22 cellular contexts compared by ENCODE assay signal in the genomic region with DNA sequence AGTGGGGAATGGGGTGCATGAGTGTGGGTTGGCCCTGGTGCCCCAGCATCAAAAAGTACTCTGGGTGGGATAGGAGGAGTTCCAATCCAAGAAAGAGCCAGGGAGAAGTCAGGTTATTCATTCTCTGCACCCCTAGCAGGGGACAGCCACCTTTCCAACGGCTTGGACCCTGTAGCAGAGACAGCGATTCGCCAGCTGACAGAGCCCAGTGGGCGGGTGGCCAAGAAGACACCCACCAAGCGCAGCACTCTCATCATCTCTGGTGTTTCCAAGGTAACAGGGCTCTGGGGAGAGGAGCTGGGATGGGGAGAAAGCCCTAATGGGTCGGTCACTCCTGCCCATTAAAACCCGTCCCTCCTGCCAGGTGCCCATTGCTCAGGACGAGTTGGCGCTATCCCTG. TPM values are rescaled to one million over a fixed set of nuclear protein-coding genes. Genes with fewer than 3 reads are reported as not detected.
A peak's percentile ranks its signal among the peaks of the same experiment; 100 is the strongest.
DNase-seq lines count a peak whose midpoint lies in the region; ATAC-seq, FAIRE-seq and TF ChIP-seq lines count a peak whose summit lies in the region.
"Had no signal": no experiment of that assay in that cellular context is flagged by ENCODE, and none has a peak within 500 bp of the region (broad histone marks: within the 10 kb centered on the region; RNA-seq: fewer than 3 reads in every experiment).

No MANE protein-coding gene starts in this region.

- FAIRE-seq in H1 (lab: Jason Lieb, UNC) = no peak
- FAIRE-seq: A204.1, D721Med, GM12892, HepG2 had no signal

- ATAC-seq in activated CD8-positive, alpha-beta T cell treated with anti-CD3 and anti-CD28 coated beads for 36 hours = no peak
- no peak for ATAC-seq in CD8-positive, alpha-beta T cell
- ATAC-seq in GM18498 (IDR thresholded peaks at IDR 0.05; ENCODE audit: unreplicated experiment) (no peak), left colon (no peak)
- ATAC-seq: HepG2 had no signal

- H3K56ac ChIP-seq in H1 (replicated peaks; ENCODE audit: insufficient read length, low read depth, low read length) = no peak overlapping the region

- H3K27ac ChIP-seq in H1 (ENCODE audit: low read depth, low read length) = no peak overlapping the region
- no peak overlapping the region for H3K27ac ChIP-seq in CD8-positive, alpha-beta T cell (ENCODE audit: low read depth, low read length)
- H3K27ac ChIP-seq: BLaER1 had no signal

- TF ChIP-seq CTCF in CD14-positive monocyte (IDR thresholded peaks at IDR 0.05) (no peak), H1 (IDR thresholded peaks at IDR 0.05; ENCODE audit: control extremely low read depth in 1 of 3, insufficient read depth in 1 of 3, low read depth in 1 of 3, low read length in 3 of 3) (no peak)
- no peak for TF ChIP-seq CTCF in activated CD8-positive, alpha-beta T cell treated with anti-CD3 and anti-CD28 coated beads for 36 hours (IDR thresholded peaks at IDR 0.05)
- TF ChIP-seq CTCF in CD8-positive, alpha-beta T cell (IDR thresholded peaks at IDR 0.05) = no peak

- peaks cover 45% of the 10 kb centered on the region for H3K4me1 Mint-ChIP-seq in activated CD4-positive, alpha-beta memory T cell treated with anti-CD3 and anti-CD28 coated beads for 36 hours (ENCODE audit: low read depth)
- H3K4me1 Mint-ChIP-seq in activated CD4-positive, alpha-beta memory T cell treated with anti-CD3 and anti-CD28 coated beads, Interleukin-2, amount 10 ng/mL, durations not matched to agents 7 days and 5 days = peaks cover 41% of the 10 kb centered on the region
- H3K4me1 Mint-ChIP-seq in CD14-positive monocyte = peaks cover 58% of the 10 kb centered on the region
- peaks cover 39% of the 10 kb centered on the region for H3K4me1 Mint-ChIP-seq in activated CD8-positive, alpha-beta T cell treated with anti-CD3 and anti-CD28 coated beads for 36 hours (ENCODE audit: low read depth)
- H3K4me1 Mint-ChIP-seq in CD8-positive, alpha-beta T cell (ENCODE audit: low read depth) = peaks cover 40% of the 10 kb centered on the region

- H2BK15ac ChIP-seq in H1 (ENCODE audit: low read length) = no peak overlapping the region

- H3K14ac ChIP-seq in H1 (ENCODE audit: insufficient read length) = no peak overlapping the region

- no peak overlapping the region for H4K91ac ChIP-seq in H1 (replicated peaks; ENCODE audit: insufficient read length, low read length)

- no peaks in the 10 kb centered on the region for H3K79me2 ChIP-seq in H1 (ENCODE audit: control insufficient read depth in 1 of 2, insufficient read depth in 2 of 2, low read length in 2 of 2)

- peaks cover 0 to 6% (median 4%) of the 10 kb centered on the region in 4 experiments; a peak in 6 of 7 replicates for H3K27me3 ChIP-seq in H1 (replicated peaks in 1 of 4; ENCODE audit: control insufficient read depth in 3 of 4, extremely low read depth in 1 of 4, insufficient read depth in 3 of 4, low read length in 3 of 4)
- no peaks in the 10 kb centered on the region for H3K27me3 ChIP-seq in CD8-positive, alpha-beta T cell (ENCODE audit: insufficient read depth, low read length)
- H3K27me3 ChIP-seq: BLaER1 had no signal

- H3K23me2 ChIP-seq in H1 (ENCODE audit: low read depth, low read length) = no peaks in the 10 kb centered on the region

- no peak for TF ChIP-seq POLR2A in H1 (IDR thresholded peaks at IDR 0.05; ENCODE audit: control extremely low read depth in 1 of 2, low read depth in 2 of 2, low read length in 2 of 2)

- H2BK120ac ChIP-seq in H1 (replicated peaks; ENCODE audit: low read depth, low read length) = no peak overlapping the region

- H3K36me3 Mint-ChIP-seq in activated CD4-positive, alpha-beta memory T cell treated with anti-CD3 and anti-CD28 coated beads for 36 hours = peaks cover 34% of the 10 kb centered on the region
- peaks cover 67% of the 10 kb centered on the region for H3K36me3 Mint-ChIP-seq in activated CD4-positive, alpha-beta memory T cell treated with anti-CD3 and anti-CD28 coated beads, Interleukin-2, amount 10 ng/mL, durations not matched to agents 7 days and 5 days (ENCODE audit: low read depth)
- peaks cover 67 to 87% of the 10 kb centered on the region in 2 donors for H3K36me3 Mint-ChIP-seq in CD14-positive monocyte
- H3K36me3 Mint-ChIP-seq in activated CD8-positive, alpha-beta T cell treated with anti-CD3 and anti-CD28 coated beads for 36 hours (ENCODE audit: low read depth) = peaks cover 45% of the 10 kb centered on the region
- peaks cover 63% of the 10 kb centered on the region for H3K36me3 Mint-ChIP-seq in CD8-positive, alpha-beta T cell

- H3K4me2 ChIP-seq in H1 (ENCODE audit: insufficient read depth in 1 of 2, low read depth in 2 of 2, low read length in 2 of 2) = no peak overlapping the region
- H3K4me2 ChIP-seq: BLaER1 had no signal

- no peaks in the 10 kb centered on the region for H3K27me3 Mint-ChIP-seq in activated CD4-positive, alpha-beta memory T cell treated with anti-CD3 and anti-CD28 coated beads for 36 hours
- H3K27me3 Mint-ChIP-seq in activated CD4-positive, alpha-beta memory T cell treated with anti-CD3 and anti-CD28 coated beads, Interleukin-2, amount 10 ng/mL, durations not matched to agents 7 days and 5 days = no peaks in the 10 kb centered on the region
- no peaks in the 10 kb centered on the region for H3K27me3 Mint-ChIP-seq in CD14-positive monocyte (ENCODE audit: low read depth in 3 of 3)
- no peaks in the 10 kb centered on the region for H3K27me3 Mint-ChIP-seq in activated CD8-positive, alpha-beta T cell treated with anti-CD3 and anti-CD28 coated beads for 36 hours
- H3K27me3 Mint-ChIP-seq in CD8-positive, alpha-beta T cell (ENCODE audit: low read depth) = no peaks in the 10 kb centered on the region

- H2BK5ac ChIP-seq in H1 (ENCODE audit: low read depth, low read length) = no peak overlapping the region

- H3K18ac ChIP-seq in H1 (ENCODE audit: extremely low read depth, low read length) = no peak overlapping the region

- no peak overlapping the region for H2BK20ac ChIP-seq in H1 (ENCODE audit: low read length)

- H2AFZ ChIP-seq in H1 (ENCODE audit: low read length) = no peak overlapping the region

- H3K4ac ChIP-seq in H1 (replicated peaks; ENCODE audit: insufficient read length, low read depth, low read length) = no peak overlapping the region

- POLR2A ChIA-PET in activated CD4-positive, alpha-beta memory T cell treated with anti-CD3 and anti-CD28 coated beads for 36 hours (lab: Charles Lee) = no interaction called here
- POLR2A ChIA-PET in activated CD4-positive, alpha-beta memory T cell treated with anti-CD3 and anti-CD28 coated beads, Interleukin-2, amount 10 ng/mL, durations not matched to agents 7 days and 5 days (lab: Charles Lee) = interaction anchor here (10.6 kb wide), 1 partner anchor 20 kb away, joined by 108 read pairs; a partner anchor contains a TSS
- POLR2A ChIA-PET in activated CD8-positive, alpha-beta T cell treated with anti-CD3 and anti-CD28 coated beads for 36 hours (lab: Charles Lee) = interaction anchor here (0.8 kb wide), 1 partner anchor 65 kb away, joined by 3 read pairs; no protein-coding TSS in a partner anchor
- POLR2A ChIA-PET in H1 (lab: Charles Lee; ENCODE audit: partially characterized antibody) = interaction anchor here (10.6 kb wide), 1 partner anchor 20 kb away, joined by 139 read pairs; a partner anchor contains a TSS
- POLR2A ChIA-PET in CD8-positive, alpha-beta T cell (lab: Charles Lee) = interaction anchor here (2.7 kb wide), 1 partner anchor 11 kb away, joined by 17 read pairs; the partner anchor contains the start of gene DPAGT1

- 0 out of 2 replicates have a peak overlapping the region, but pooled peaks have one; percentile 4 for H4K8ac ChIP-seq in H1 (ENCODE audit: extremely low read depth, insufficient read depth, low read length)

- TF ChIP-seq RAD21 in H1 (IDR thresholded peaks at IDR 0.05 in 1 of 2, conservative IDR thresholded peaks at IDR 0.05 in 1 of 2; ENCODE audit: low read depth in 2 of 2, low read length in 2 of 2) = no peak

- no peak for TF ChIP-seq EP300 in H1 (IDR thresholded peaks at IDR 0.05; ENCODE audit: borderline replicate concordance in 1 of 2, low read depth in 2 of 2, low read length in 2 of 2)

- no peak overlapping the region for H2BK12ac ChIP-seq in H1 (ENCODE audit: low read depth, low read length)

- CTCF ChIA-PET in activated CD4-positive, alpha-beta memory T cell treated with anti-CD3 and anti-CD28 coated beads for 36 hours (lab: Charles Lee) = no interaction called here
- CTCF ChIA-PET in activated CD4-positive, alpha-beta memory T cell treated with anti-CD3 and anti-CD28 coated beads, Interleukin-2, amount 10 ng/mL, durations not matched to agents 7 days and 5 days (lab: Charles Lee) = no interaction called here
- CTCF ChIA-PET in activated CD8-positive, alpha-beta T cell treated with anti-CD3 and anti-CD28 coated beads for 36 hours (lab: Charles Lee) = no interaction called here
- CTCF ChIA-PET in H1 (lab: Charles Lee; ENCODE audit: partially characterized antibody) = interaction anchor here (1.2 to 5.4 kb wide), 2 partner anchors 14 to 21 kb away, joined by 3 to 25 read pairs; no protein-coding TSS in a partner anchor
- CTCF ChIA-PET in CD8-positive, alpha-beta T cell (lab: Charles Lee) = interaction anchor here (1.7 to 2.0 kb wide), 2 partner anchors 11 to 83 kb away, joined by 7 read pairs; partner anchors contain the start of gene DPAGT1

- no peak overlapping the region for H4K5ac ChIP-seq in H1 (ENCODE audit: insufficient read length, low read depth, low read length)

- H3K23ac ChIP-seq in H1 (ENCODE audit: insufficient read length) = no peak overlapping the region

- H3K9me3 Mint-ChIP-seq in activated CD4-positive, alpha-beta memory T cell treated with anti-CD3 and anti-CD28 coated beads for 36 hours = no peaks in the 10 kb centered on the region
- no peaks in the 10 kb centered on the region for H3K9me3 Mint-ChIP-seq in activated CD4-positive, alpha-beta memory T cell treated with anti-CD3 and anti-CD28 coated beads, Interleukin-2, amount 10 ng/mL, durations not matched to agents 7 days and 5 days
- H3K9me3 Mint-ChIP-seq in CD14-positive monocyte = no peaks in the 10 kb centered on the region
- H3K9me3 Mint-ChIP-seq in activated CD8-positive, alpha-beta T cell treated with anti-CD3 and anti-CD28 coated beads for 36 hours = no peaks in the 10 kb centered on the region
- H3K9me3 Mint-ChIP-seq in CD8-positive, alpha-beta T cell = no peaks in the 10 kb centered on the region
- H3K9me3 Mint-ChIP-seq: HFFc6 had no signal

- no peaks in the 10 kb centered on the region; the same call in 1 of the 2 replicates for H3K79me1 ChIP-seq in H1 (ENCODE audit: low read depth, low read length)

- H3K9ac ChIP-seq in H1 (replicated peaks in 1 of 4; ENCODE audit: extremely low read depth in 1 of 4, low read depth in 3 of 4, low read length in 3 of 4) = no peak overlapping the region
- H3K9ac ChIP-seq: BLaER1 had no signal

- H3K9me3 ChIP-seq in H1 (ENCODE audit: insufficient read depth in 2 of 2, low read depth in 1 of 2, low read length in 1 of 2) = no peaks in the 10 kb centered on the region
- no peaks in the 10 kb centered on the region for H3K9me3 ChIP-seq in CD8-positive, alpha-beta T cell (ENCODE audit: low read length)
- H3K9me3 ChIP-seq: BLaER1 had no signal

- no peak for DNase-seq in activated CD4-positive, alpha-beta memory T cell treated with anti-CD3 and anti-CD28 coated beads for 36 hours
- DNase-seq in activated CD4-positive, alpha-beta memory T cell treated with anti-CD3 and anti-CD28 coated beads, Interleukin-2, amount 10 ng/mL, durations not matched to agents 7 days and 5 days = no peak
- no peak for DNase-seq in CD14-positive monocyte (ENCODE audit: low spot score)
- no peak for DNase-seq in activated CD8-positive, alpha-beta T cell treated with anti-CD3 and anti-CD28 coated beads for 36 hours
- no peak for DNase-seq in H1 (ENCODE audit: low read depth in 1 of 2, low spot score in 2 of 2)
- DNase-seq in CD8-positive, alpha-beta T cell = no peak
- no peak for DNase-seq in left colon
- DNase-seq: HFFc6, KG1, MV-4-11, NCI-H1417 treated with DMSO at 0.1 percent for 48 hours, NCI-H187 treated with DMSO at 0.1 percent for 48 hours, NCI-H2227 treated with DMSO at 0.1 percent for 48 hours, NCI-H510A treated with DMSO at 0.1 percent for 48 hours, NCI-H82, SIG-M5 had no signal

- no peaks in the 10 kb centered on the region for H4K20me1 ChIP-seq in H1 (replicated peaks in 1 of 2; ENCODE audit: control insufficient read depth in 1 of 2, insufficient read depth in 2 of 2, low read length in 2 of 2)

- no peak overlapping the region for H3K4me3 Mint-ChIP-seq in activated CD4-positive, alpha-beta memory T cell treated with anti-CD3 and anti-CD28 coated beads for 36 hours
- H3K4me3 Mint-ChIP-seq in activated CD4-positive, alpha-beta memory T cell treated with anti-CD3 and anti-CD28 coated beads, Interleukin-2, amount 10 ng/mL, durations not matched to agents 7 days and 5 days = no peak overlapping the region
- no peak overlapping the region for H3K4me3 Mint-ChIP-seq in CD14-positive monocyte
- H3K4me3 Mint-ChIP-seq in activated CD8-positive, alpha-beta T cell treated with anti-CD3 and anti-CD28 coated beads for 36 hours = no peak overlapping the region
- no peak overlapping the region for H3K4me3 Mint-ChIP-seq in CD8-positive, alpha-beta T cell
- H3K4me3 Mint-ChIP-seq: HFFc6 had no signal

- 96% methylated on average over 9 of the region's 9 CpGs; no CpG with 5 or more reads in 1 of the 2 experiments for WGBS in H1 (ENCODE audit: extremely low coverage in 1 of 2, insufficient coverage in 1 of 2, insufficient read length in 1 of 2, insufficient replicate concordance in 2 of 2, low coverage in 1 of 2, low lambda C conversion rate in 2 of 2, missing lambda C conversion rate in 1 of 2), 2 experiments

- no peaks in the 10 kb centered on the region; a peak in 1 of 8 replicates for H3K36me3 ChIP-seq in H1 (ENCODE audit: control insufficient read depth in 2 of 4, insufficient read depth in 4 of 4, low read length in 3 of 4)
- H3K36me3 ChIP-seq in CD8-positive, alpha-beta T cell (ENCODE audit: insufficient read depth, low read length) = peaks cover 38% of the 10 kb centered on the region

- intact Hi-C loops in activated CD4-positive, alpha-beta memory T cell treated with anti-CD3 and anti-CD28 coated beads for 36 hours (cut with micrococcal nuclease) = no loop called here
- intact Hi-C loops in CD14-positive monocyte (cut with micrococcal nuclease) (no loop called here), left colon (cut with DNase I, micrococcal nuclease) (no loop called here)
- intact Hi-C loops in activated CD8-positive, alpha-beta T cell treated with anti-CD3 and anti-CD28 coated beads for 36 hours (cut with micrococcal nuclease) = no loop called here
- intact Hi-C loops in CD8-positive, alpha-beta T cell (cut with DNase I, micrococcal nuclease) = no loop called here

- H3K27ac Mint-ChIP-seq in activated CD4-positive, alpha-beta memory T cell treated with anti-CD3 and anti-CD28 coated beads for 36 hours = peak overlapping the region; percentile 44
- no peak overlapping the region for H3K27ac Mint-ChIP-seq in activated CD4-positive, alpha-beta memory T cell treated with anti-CD3 and anti-CD28 coated beads, Interleukin-2, amount 10 ng/mL, durations not matched to agents 7 days and 5 days
- peak overlapping the region in 4 of 7 donors; percentile 8 to 73 (median 56) for H3K27ac Mint-ChIP-seq in CD14-positive monocyte
- H3K27ac Mint-ChIP-seq in activated CD8-positive, alpha-beta T cell treated with anti-CD3 and anti-CD28 coated beads for 36 hours = peak overlapping the region; percentile 56
- H3K27ac Mint-ChIP-seq in CD8-positive, alpha-beta T cell = no peak overlapping the region

- no peak overlapping the region for H2AK5ac ChIP-seq in H1 (ENCODE audit: low read depth, low read length)

- H3K4me1 ChIP-seq in H1 (replicated peaks in 1 of 4; ENCODE audit: control insufficient read depth in 3 of 4, insufficient read depth in 4 of 4, low read length in 3 of 4) = peaks cover 0 to 4% (median 0%) of the 10 kb centered on the region in 4 experiments; a peak in 1 of 7 replicates
- H3K4me1 ChIP-seq in CD8-positive, alpha-beta T cell (ENCODE audit: insufficient read depth, low read length) = peaks cover 49% of the 10 kb centered on the region

- H3K4me3 ChIP-seq in H1 (ENCODE audit: extremely low read depth in 1 of 4, insufficient read depth in 2 of 4, low read depth in 3 of 4, low read length in 4 of 4) = no peak overlapping the region
- H3K4me3 ChIP-seq in CD8-positive, alpha-beta T cell (ENCODE audit: low read depth, low read length) = no peak overlapping the region
- H3K4me3 ChIP-seq: BLaER1 had no signal

RNA-seq across cellular contexts. Expression of gene C2CD2L, which starts 6.6 kb away (rescaled TPM):
- total RNA-seq in activated CD4-positive, alpha-beta memory T cell treated with anti-CD3 and anti-CD28 coated beads for 36 hours = 10 to 100 TPM; 23.6 to 25.2 TPM
- total RNA-seq in activated CD4-positive, alpha-beta memory T cell treated with anti-CD3 and anti-CD28 coated beads, Interleukin-2, amount 10 ng/mL, durations not matched to agents 7 days and 5 days = 10 to 100 TPM; 28.5 to 29.2 TPM
- 1 to 10 TPM; 3.8 to 6.4 TPM for polyA plus RNA-seq in CD14-positive monocyte
- 10 to 100 TPM; 14.2 to 17.7 TPM for total RNA-seq in activated CD8-positive, alpha-beta T cell treated with anti-CD3 and anti-CD28 coated beads for 36 hours
- total RNA-seq in H1 (2021; fragmentation: NEBNext Ultra II Directional; extraction: Animal tissue kit (Norgen Biotek cat#: 25700)) = 3.3 and 4.0 TPM in 2 replicates
- 2.5 and 3.4 TPM in 2 replicates for polyA plus RNA-seq in H1 (2011; rRNA removed)
- polyA plus RNA-seq in H1 (2011; cell fraction: cytosol; rRNA removed) = 2.4 TPM
- polyA plus RNA-seq in H1 (2011; cell fraction: nucleus; rRNA removed) = 10.6 TPM
- 2.4 to 3.1 TPM (median 2.9 TPM) in 4 replicates for polyA plus RNA-seq in H1 (2012, experiment 1 of 2)
- polyA plus RNA-seq in H1 (2012, experiment 2 of 2) = 1.8 TPM
- 3.9 TPM for polyA plus RNA-seq in H1 (2013, experiment 1 of 2)
- 3.4 TPM for polyA plus RNA-seq in H1 (2013, experiment 2 of 2)
- polyA minus RNA-seq in H1 (2011; rRNA and poly(A)+ RNA removed) = 2.8 and 3.4 TPM in 2 replicates
- polyA minus RNA-seq in H1 (2011; cell fraction: cytosol; rRNA and poly(A)+ RNA removed) = 3.7 TPM
- 4.6 TPM for polyA minus RNA-seq in H1 (2011; cell fraction: nucleus; rRNA and poly(A)+ RNA removed)
- total RNA-seq in CD8-positive, alpha-beta T cell = 10 to 100 TPM; 13.4 to 15.0 TPM
- total RNA-seq in left colon = 10 to 100 TPM; 26.6 to 43.7 TPM

RNA-seq across cellular contexts. Expression of gene HINFP, which starts 7.7 kb away (rescaled TPM):
- 10 to 100 TPM; 22.3 to 24.3 TPM for total RNA-seq in activated CD4-positive, alpha-beta memory T cell treated with anti-CD3 and anti-CD28 coated beads for 36 hours
- 10 to 100 TPM; 36.6 to 36.7 TPM for total RNA-seq in activated CD4-positive, alpha-beta memory T cell treated with anti-CD3 and anti-CD28 coated beads, Interleukin-2, amount 10 ng/mL, durations not matched to agents 7 days and 5 days
- 1 to 10 TPM; 8.0 to 8.6 TPM for polyA plus RNA-seq in CD14-positive monocyte
- total RNA-seq in activated CD8-positive, alpha-beta T cell treated with anti-CD3 and anti-CD28 coated beads for 36 hours = 10 to 100 TPM; 23.9 to 26.5 TPM
- 35.0 and 36.6 TPM in 2 replicates for total RNA-seq in H1 (2021; fragmentation: NEBNext Ultra II Directional; extraction: Animal tissue kit (Norgen Biotek cat#: 25700))
- 37.3 and 41.2 TPM in 2 replicates for polyA plus RNA-seq in H1 (2011; rRNA removed)
- 42.7 TPM for polyA plus RNA-seq in H1 (2011; cell fraction: cytosol; rRNA removed)
- 75.6 TPM for polyA plus RNA-seq in H1 (2011; cell fraction: nucleus; rRNA removed)
- polyA plus RNA-seq in H1 (2012, experiment 1 of 2) = 21.7 to 33.1 TPM (median 27.9 TPM) in 4 replicates
- polyA plus RNA-seq in H1 (2012, experiment 2 of 2) = 15.8 TPM
- polyA plus RNA-seq in H1 (2013, experiment 1 of 2) = 21.5 TPM
- polyA plus RNA-seq in H1 (2013, experiment 2 of 2) = 19.9 TPM
- polyA minus RNA-seq in H1 (2011; rRNA and poly(A)+ RNA removed) = 55.7 and 67.4 TPM in 2 replicates
- polyA minus RNA-seq in H1 (2011; cell fraction: cytosol; rRNA and poly(A)+ RNA removed) = 22.5 TPM
- 48.1 TPM for polyA minus RNA-seq in H1 (2011; cell fraction: nucleus; rRNA and poly(A)+ RNA removed)
- total RNA-seq in CD8-positive, alpha-beta T cell = 10 to 100 TPM; 17.0 to 19.5 TPM
- total RNA-seq in left colon = 10 to 100 TPM; 34.9 to 35.7 TPM

RNA-seq across cellular contexts. Expression of gene DPAGT1, which starts 12.1 kb away (rescaled TPM):
- total RNA-seq in activated CD4-positive, alpha-beta memory T cell treated with anti-CD3 and anti-CD28 coated beads for 36 hours = 10 to 100 TPM; 64.4 to 66.9 TPM
- total RNA-seq in activated CD4-positive, alpha-beta memory T cell treated with anti-CD3 and anti-CD28 coated beads, Interleukin-2, amount 10 ng/mL, durations not matched to agents 7 days and 5 days = 10 to 100 TPM; 57.3 to 58.4 TPM
- polyA plus RNA-seq in CD14-positive monocyte (10 to 100 TPM; 37.0 to 39.7 TPM), H1 (2011; rRNA removed) (207 and 236 TPM in 2 replicates)
- total RNA-seq in activated CD8-positive, alpha-beta T cell treated with anti-CD3 and anti-CD28 coated beads for 36 hours = 10 to 100 TPM; 51.1 to 52.2 TPM
- 59.8 and 62.9 TPM in 2 replicates for total RNA-seq in H1 (2021; fragmentation: NEBNext Ultra II Directional; extraction: Animal tissue kit (Norgen Biotek cat#: 25700))
- 120 TPM for polyA plus RNA-seq in H1 (2011; cell fraction: cytosol; rRNA removed)
- 164 TPM for polyA plus RNA-seq in H1 (2011; cell fraction: nucleus; rRNA removed)
- 53.0 to 62.4 TPM (median 60.8 TPM) in 4 replicates for polyA plus RNA-seq in H1 (2012, experiment 1 of 2)
- 65.1 TPM for polyA plus RNA-seq in H1 (2012, experiment 2 of 2)
- 100 TPM for polyA plus RNA-seq in H1 (2013, experiment 1 of 2)
- polyA plus RNA-seq in H1 (2013, experiment 2 of 2) = 99.2 TPM
- 125 and 138 TPM in 2 replicates for polyA minus RNA-seq in H1 (2011; rRNA and poly(A)+ RNA removed)
- 43.4 TPM for polyA minus RNA-seq in H1 (2011; cell fraction: cytosol; rRNA and poly(A)+ RNA removed)
- 64.8 TPM for polyA minus RNA-seq in H1 (2011; cell fraction: nucleus; rRNA and poly(A)+ RNA removed)
- 1 to 10 TPM; 9.4 to 9.9 TPM for total RNA-seq in CD8-positive, alpha-beta T cell
- total RNA-seq in left colon = 10 to 100 TPM; 32.4 to 50.3 TPM

RNA-seq across cellular contexts. Expression of gene HMBS, which starts 29.0 kb away (rescaled TPM):
- total RNA-seq in activated CD4-positive, alpha-beta memory T cell treated with anti-CD3 and anti-CD28 coated beads for 36 hours = 10 to 100 TPM; 31.2 to 33.8 TPM
- 10 to 100 TPM; 17.3 to 18.8 TPM for total RNA-seq in activated CD4-positive, alpha-beta memory T cell treated with anti-CD3 and anti-CD28 coated beads, Interleukin-2, amount 10 ng/mL, durations not matched to agents 7 days and 5 days
- polyA plus RNA-seq in CD14-positive monocyte (10 to 100 TPM; 25.2 to 26.4 TPM), H1 (2011; rRNA removed) (104 and 109 TPM in 2 replicates)
- 10 to 100 TPM; 33.6 to 36.1 TPM for total RNA-seq in activated CD8-positive, alpha-beta T cell treated with anti-CD3 and anti-CD28 coated beads for 36 hours
- 65.5 and 69.3 TPM in 2 replicates for total RNA-seq in H1 (2021; fragmentation: NEBNext Ultra II Directional; extraction: Animal tissue kit (Norgen Biotek cat#: 25700))
- 123 TPM for polyA plus RNA-seq in H1 (2011; cell fraction: cytosol; rRNA removed)
- polyA plus RNA-seq in H1 (2011; cell fraction: nucleus; rRNA removed) = 128 TPM
- 65.2 to 89.7 TPM (median 83.7 TPM) in 4 replicates for polyA plus RNA-seq in H1 (2012, experiment 1 of 2)
- polyA plus RNA-seq in H1 (2012, experiment 2 of 2) = 110 TPM
- polyA plus RNA-seq in H1 (2013, experiment 1 of 2) = 45.1 TPM
- polyA plus RNA-seq in H1 (2013, experiment 2 of 2) = 44.1 TPM
- 78.6 and 79.0 TPM in 2 replicates for polyA minus RNA-seq in H1 (2011; rRNA and poly(A)+ RNA removed)
- 51.2 TPM for polyA minus RNA-seq in H1 (2011; cell fraction: cytosol; rRNA and poly(A)+ RNA removed)
- polyA minus RNA-seq in H1 (2011; cell fraction: nucleus; rRNA and poly(A)+ RNA removed) = 44.6 TPM
- total RNA-seq in CD8-positive, alpha-beta T cell = 1 to 10 TPM; 5.4 to 6.4 TPM
- 10 to 100 TPM; 16.1 to 26.1 TPM for total RNA-seq in left colon

RNA-seq across cellular contexts. Expression of gene ABCG4, which starts 35.1 kb away (rescaled TPM):
- not detected for total RNA-seq in activated CD4-positive, alpha-beta memory T cell treated with anti-CD3 and anti-CD28 coated beads for 36 hours
- not detected for total RNA-seq in activated CD4-positive, alpha-beta memory T cell treated with anti-CD3 and anti-CD28 coated beads, Interleukin-2, amount 10 ng/mL, durations not matched to agents 7 days and 5 days
- polyA plus RNA-seq in CD14-positive monocyte (not detected), H1 (2011; rRNA removed) (1.8 and 2.9 TPM in 2 replicates)
- not detected for total RNA-seq in activated CD8-positive, alpha-beta T cell treated with anti-CD3 and anti-CD28 coated beads for 36 hours
- 2.3 and 2.9 TPM in 2 replicates for total RNA-seq in H1 (2021; fragmentation: NEBNext Ultra II Directional; extraction: Animal tissue kit (Norgen Biotek cat#: 25700))
- polyA plus RNA-seq in H1 (2011; cell fraction: cytosol; rRNA removed) = 1.3 TPM
- polyA plus RNA-seq in H1 (2011; cell fraction: nucleus; rRNA removed) = 4.5 TPM
- polyA plus RNA-seq in H1 (2012, experiment 1 of 2) = 1.5 to 2.0 TPM (median 1.9 TPM) in 4 replicates
- 1.0 TPM for polyA plus RNA-seq in H1 (2012, experiment 2 of 2)
- polyA plus RNA-seq in H1 (2013, experiment 1 of 2) = 1.5 TPM
- 1.5 TPM for polyA plus RNA-seq in H1 (2013, experiment 2 of 2)
- polyA minus RNA-seq in H1 (2011; rRNA and poly(A)+ RNA removed) = 2.5 and 3.1 TPM in 2 replicates
- polyA minus RNA-seq in H1 (2011; cell fraction: cytosol; rRNA and poly(A)+ RNA removed) = 1.0 TPM
- polyA minus RNA-seq in H1 (2011; cell fraction: nucleus; rRNA and poly(A)+ RNA removed) = 2.5 TPM
- total RNA-seq in CD8-positive, alpha-beta T cell = not detected
- not detected for total RNA-seq in left colon
- total RNA-seq: HepG2 had no signal
- polyA plus RNA-seq: HepG2 had no signal

Comparison
In these comparisons a context has a peak if more than half of its experiments do, and no peak if none do; other contexts are left out.
1. H3K27ac Mint-ChIP-seq: peak in activated CD4-positive, alpha-beta memory T cell treated with anti-CD3 and anti-CD28 coated beads for 36 hours (single experiment), CD14-positive monocyte (4 of 7) and activated CD8-positive, alpha-beta T cell treated with anti-CD3 and anti-CD28 coated beads for 36 hours (single experiment); none in activated CD4-positive, alpha-beta memory T cell treated with anti-CD3 and anti-CD28 coated beads, Interleukin-2, amount 10 ng/mL, durations not matched to agents 7 days and 5 days (single experiment) and CD8-positive, alpha-beta T cell (single experiment).
2. CTCF ChIA-PET loops: an anchor here in H1 (1.2 to 5.4 kb wide) and CD8-positive, alpha-beta T cell (1.7 to 2.0 kb wide); none called in activated CD4-positive, alpha-beta memory T cell treated with anti-CD3 and anti-CD28 coated beads for 36 hours, activated CD4-positive, alpha-beta memory T cell treated with anti-CD3 and anti-CD28 coated beads, Interleukin-2, amount 10 ng/mL, durations not matched to agents 7 days and 5 days and activated CD8-positive, alpha-beta T cell treated with anti-CD3 and anti-CD28 coated beads for 36 hours.